Comparison of ENCODE assay signal across 26 cellular contexts in genomic region chr10:48245977-48246376, GRCh38. TPM values are rescaled to one million over a fixed set of nuclear protein-coding genes. Genes with fewer than 3 reads are reported as not detected.
"Had no signal": no experiment of that assay in that cellular context is flagged by ENCODE, and none has a peak within 500 bp of the region (broad histone marks: within the 10 kb centered on the region; RNA-seq: fewer than 3 reads in every experiment).

No MANE protein-coding gene starts in this region.

- H3K36me3 Mint-ChIP-seq: memory B cell; natural killer cell; stimulated activated naive B cell treated with anti-CD40 and anti-IgM and Interleukin-4, amounts not matched to agents 10 μg/mL and 1 μg/mL and 100 μg/mL, for 72 hours had no signal

- H3K4me1 ChIP-seq: gastrocnemius medialis, pancreas, tibial nerve, upper lobe of right lung, uterus had no signal

- DNase-seq: cortex of kidney; effector memory CD8-positive, alpha-beta T cell; foreskin fibroblast; gastrocnemius medialis; natural killer cell; occipital lobe; pancreas; retina; stimulated activated CD4-positive, alpha-beta T cell treated with anti-CD3 and anti-CD28 coated beads, Interleukin-15, amount 100 ng/mL, for 24 hours; stimulated activated CD4-positive, alpha-beta T cell treated with anti-CD3 and anti-CD28 coated beads, Interleukin-2, amount 100 ng/mL, for 48 hours; stimulated activated naive B cell treated with anti-CD40 and anti-IgM and Interleukin-4, amounts not matched to agents 10 μg/mL and 1 μg/mL and 100 μg/mL, for 72 hours; upper lobe of right lung; uterus had no signal

- ATAC-seq: effector memory CD8-positive, alpha-beta T cell; gastrocnemius medialis; natural killer cell; pancreas; sciatic nerve; stimulated activated naive B cell treated with anti-CD40 and anti-IgM and Interleukin-4, amounts not matched to agents 10 μg/mL and 1 μg/mL and 100 μg/mL, for 72 hours; upper lobe of right lung had no signal

- H3K4me3 ChIP-seq: gastrocnemius medialis, lung, pancreas, thoracic aorta, tibial nerve, upper lobe of right lung, uterus had no signal

- H3K27ac Mint-ChIP-seq: effector memory CD8-positive, alpha-beta T cell; memory B cell; natural killer cell; stimulated activated naive B cell treated with anti-CD40 and anti-IgM and Interleukin-4, amounts not matched to agents 10 μg/mL and 1 μg/mL and 100 μg/mL, for 72 hours; stimulated activated naive CD8-positive, alpha-beta T cell treated with anti-CD3 and anti-CD28 coated beads, Interleukin-15, Interleukin-2, amounts not matched to agents 100 ng/mL and 50 ng/mL, for 24 hours had no signal

- H3K9me3 Mint-ChIP-seq: effector memory CD8-positive, alpha-beta T cell; memory B cell; natural killer cell; stimulated activated naive B cell treated with anti-CD40 and anti-IgM and Interleukin-4, amounts not matched to agents 10 μg/mL and 1 μg/mL and 100 μg/mL, for 72 hours; stimulated activated naive CD8-positive, alpha-beta T cell treated with anti-CD3 and anti-CD28 coated beads, Interleukin-15, Interleukin-2, amounts not matched to agents 100 ng/mL and 50 ng/mL, for 24 hours had no signal

- H3K4me1 Mint-ChIP-seq: memory B cell; stimulated activated naive B cell treated with anti-CD40 and anti-IgM and Interleukin-4, amounts not matched to agents 10 μg/mL and 1 μg/mL and 100 μg/mL, for 72 hours had no signal

- H3K27ac ChIP-seq: gastrocnemius medialis, pancreas, thoracic aorta, tibial nerve, upper lobe of right lung, uterus had no signal

- H3K27me3 ChIP-seq: gastrocnemius medialis, pancreas, upper lobe of right lung, uterus had no signal

- H3K9me3 ChIP-seq: gastrocnemius medialis, pancreas, thoracic aorta, upper lobe of right lung, uterus had no signal

- H3K36me3 ChIP-seq: gastrocnemius medialis, pancreas, thoracic aorta, tibial nerve, upper lobe of right lung, uterus had no signal

- H3K4me3 Mint-ChIP-seq: effector memory CD8-positive, alpha-beta T cell; memory B cell; natural killer cell; stimulated activated naive B cell treated with anti-CD40 and anti-IgM and Interleukin-4, amounts not matched to agents 10 μg/mL and 1 μg/mL and 100 μg/mL, for 72 hours; stimulated activated naive CD8-positive, alpha-beta T cell treated with anti-CD3 and anti-CD28 coated beads, Interleukin-15, Interleukin-2, amounts not matched to agents 100 ng/mL and 50 ng/mL, for 24 hours had no signal

RNA-seq across cellular contexts. Expression of gene FRMPD2, which starts 28.5 kb away (rescaled TPM):
- total RNA-seq: gastrocnemius medialis, glomerular endothelial cell, mononuclear cell, posterior vena cava, pulmonary artery endothelial cell, skeletal muscle tissue, thoracic aorta, upper lobe of right lung had no signal
- polyA plus RNA-seq: keratinocyte, liver had no signal
